Comparison of ENCODE assay signal across 21 cellular contexts in the genomic region with DNA sequence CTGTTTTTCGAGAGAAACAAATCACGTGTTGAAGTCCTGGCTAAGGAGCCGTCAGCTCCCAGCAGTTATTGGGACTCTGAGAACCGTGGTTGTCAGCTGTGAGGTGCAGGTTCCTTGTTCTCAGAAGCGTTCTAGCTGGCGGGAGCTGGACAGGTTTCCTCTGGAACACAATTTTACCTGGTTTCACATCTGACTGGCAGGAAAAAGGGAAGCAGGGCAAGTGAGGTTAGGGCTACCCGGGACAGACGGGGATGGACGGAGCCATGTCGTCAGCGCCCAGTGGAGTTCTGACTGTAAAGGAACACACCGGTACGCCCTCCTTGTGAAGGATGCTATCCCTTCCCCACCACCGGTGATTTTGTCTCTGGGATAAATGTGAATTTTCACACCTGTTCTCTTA.
"Had no signal": no experiment of that assay in that cellular context is flagged by ENCODE, and none has a peak within 500 bp of the region (broad histone marks: within the 10 kb centered on the region; RNA-seq: fewer than 3 reads in every experiment).

No MANE protein-coding gene starts in this region.

- H3K27me3 Mint-ChIP-seq: dendritic cell treated with granulocyte-macrophage colony-stimulating factor and Interleukin-4, amounts not matched to agents 40 ng/mL and 50 ng/mL, for 4 days; progenitor cell of endocrine pancreas; stimulated activated naive CD8-positive, alpha-beta T cell treated with anti-CD3 and anti-CD28 coated beads, Interleukin-15, Interleukin-2, amounts not matched to agents 100 ng/mL and 50 ng/mL, for 24 hours had no signal

- H3K4me3 Mint-ChIP-seq: dendritic cell treated with granulocyte-macrophage colony-stimulating factor and Interleukin-4, amounts not matched to agents 40 ng/mL and 50 ng/mL, for 4 days; effector memory CD8-positive, alpha-beta T cell; immature natural killer cell; nephron; stimulated activated memory B cell treated with anti-CD40 and anti-IgM and Interleukin-4, amounts not matched to agents 10 μg/mL and 1 μg/mL and 100 μg/mL, for 72 hours; stimulated activated naive CD8-positive, alpha-beta T cell treated with anti-CD3 and anti-CD28 coated beads, Interleukin-15, Interleukin-2, amounts not matched to agents 100 ng/mL and 50 ng/mL, for 24 hours had no signal

- H3K4me3 ChIP-seq: left ventricle myocardium inferior, lower lobe of right lung, testis, tibial nerve had no signal

- H3K27ac Mint-ChIP-seq: dendritic cell treated with granulocyte-macrophage colony-stimulating factor and Interleukin-4, amounts not matched to agents 40 ng/mL and 50 ng/mL, for 4 days; immature natural killer cell; nephron; progenitor cell of endocrine pancreas; stimulated activated memory B cell treated with anti-CD40 and anti-IgM and Interleukin-4, amounts not matched to agents 10 μg/mL and 1 μg/mL and 100 μg/mL, for 72 hours; stimulated activated naive CD8-positive, alpha-beta T cell treated with anti-CD3 and anti-CD28 coated beads, Interleukin-15, Interleukin-2, amounts not matched to agents 100 ng/mL and 50 ng/mL, for 24 hours had no signal

- ATAC-seq: effector memory CD8-positive, alpha-beta T cell; foreskin keratinocyte; left cardiac atrium; lower lobe of right lung; right cardiac atrium; stimulated activated memory B cell treated with anti-CD40 and anti-IgM and Interleukin-4, amounts not matched to agents 10 μg/mL and 1 μg/mL and 100 μg/mL, for 72 hours had no signal

- H3K9me3 ChIP-seq: left ventricle myocardium inferior, lower lobe of right lung, testis, tibial nerve had no signal

- DNase-seq: effector memory CD8-positive, alpha-beta T cell; erythroblast; foreskin keratinocyte; immature natural killer cell; kidney; left cardiac atrium; left ventricle myocardium inferior; lower lobe of right lung; mesenchymal stem cell; midbrain; right cardiac atrium; stimulated activated CD4-positive, alpha-beta T cell treated with anti-CD3 and anti-CD28 coated beads, Interleukin-15, amount 100 ng/mL, for 24 hours; stimulated activated CD4-positive, alpha-beta T cell treated with anti-CD3 and anti-CD28 coated beads, Interleukin-1b, Interleukin-23, amount 100 ng/mL, for 48 hours; stimulated activated CD4-positive, alpha-beta T cell treated with anti-CD3 and anti-CD28 coated beads, Interleukin-4, amount 100 ng/mL, for 24 hours; testis had no signal

- H3K4me1 Mint-ChIP-seq: immature natural killer cell had no signal

- H3K27me3 ChIP-seq: foreskin keratinocyte, testis, tibial nerve had no signal

- H3K4me1 ChIP-seq: foreskin keratinocyte, lower lobe of right lung, testis had no signal

- H3K9me3 Mint-ChIP-seq: dendritic cell treated with granulocyte-macrophage colony-stimulating factor and Interleukin-4, amounts not matched to agents 40 ng/mL and 50 ng/mL, for 4 days; effector memory CD8-positive, alpha-beta T cell; immature natural killer cell; nephron; stimulated activated memory B cell treated with anti-CD40 and anti-IgM and Interleukin-4, amounts not matched to agents 10 μg/mL and 1 μg/mL and 100 μg/mL, for 72 hours; stimulated activated naive CD8-positive, alpha-beta T cell treated with anti-CD3 and anti-CD28 coated beads, Interleukin-15, Interleukin-2, amounts not matched to agents 100 ng/mL and 50 ng/mL, for 24 hours had no signal

- H3K36me3 Mint-ChIP-seq: immature natural killer cell; stimulated activated memory B cell treated with anti-CD40 and anti-IgM and Interleukin-4, amounts not matched to agents 10 μg/mL and 1 μg/mL and 100 μg/mL, for 72 hours had no signal

- H3K27ac ChIP-seq: foreskin keratinocyte, left ventricle myocardium inferior, lower lobe of right lung, testis had no signal
